ENCODE assay signal across 8 cellular contexts in genomic region chr4:184503869-184504300, GRCh38. TPM values are rescaled to one million over a fixed set of nuclear protein-coding genes. Genes with fewer than 3 reads are reported as not detected.
DNase-seq lines count a peak whose midpoint lies in the region; ATAC-seq and TF ChIP-seq lines count a peak whose summit lies in the region.
"Had no signal": no experiment of that assay in that cellular context is flagged by ENCODE, and none has a peak within 500 bp of the region (broad histone marks: within the 10 kb centered on the region; RNA-seq: fewer than 3 reads in every experiment).

No MANE protein-coding gene starts in this region.

- TF ChIP-seq CTCF in osteocyte (IDR thresholded peaks at IDR 0.05) (no peak), ascending aorta (IDR thresholded peaks at IDR 0.05) (no peak)

- H3K9me3 Mint-ChIP-seq in osteocyte (ENCODE audit: unreplicated experiment): no peaks in the 10 kb centered on the region

- H3K4me3 ChIP-seq in ascending aorta: no peak overlapping the region

- peaks cover 2% of the 10 kb centered on the region for H3K4me1 Mint-ChIP-seq in osteocyte (ENCODE audit: unreplicated experiment)

- H3K4me3 Mint-ChIP-seq in osteocyte (ENCODE audit: unreplicated experiment): no peak overlapping the region

- no peaks in the 10 kb centered on the region for H3K27me3 ChIP-seq in ascending aorta

- intact Hi-C loops in ascending aorta (cut with DNase I): no loop called here

- H3K27ac ChIP-seq in ascending aorta: no peak overlapping the region

- DNase-seq in GM03348 (ENCODE audit: low spot score): peak; percentile 70
- DNase-seq in NCI-H510A (lab: John Stamatoyannopoulos, UW): peak; percentile 34
- peak; percentile 26 for DNase-seq in amniotic epithelial cell (ENCODE audit: low read depth)
- peak; percentile 15 for DNase-seq in osteocyte (ENCODE audit: extremely low spot score, unreplicated experiment)
- DNase-seq in SIG-M5 (lab: John Stamatoyannopoulos, UW): no peak
- DNase-seq in ascending aorta (ENCODE audit: low spot score in 2 of 2): no peak
- DNase-seq: mesendoderm had no signal

- H3K27ac Mint-ChIP-seq in osteocyte (ENCODE audit: unreplicated experiment): no peak overlapping the region

- no peaks in the 10 kb centered on the region for H3K4me1 ChIP-seq in ascending aorta

- H3K27me3 Mint-ChIP-seq in osteocyte (ENCODE audit: unreplicated experiment): no peaks in the 10 kb centered on the region

- no peak for ATAC-seq in GM21723 (IDR thresholded peaks at IDR 0.05; ENCODE audit: unreplicated experiment)

- H3K9me3 ChIP-seq in ascending aorta: peaks cover 0 to 3% of the 10 kb centered on the region in 2 donors

- no peaks in the 10 kb centered on the region for H3K36me3 Mint-ChIP-seq in osteocyte (ENCODE audit: unreplicated experiment)

- no peaks in the 10 kb centered on the region for H3K36me3 ChIP-seq in ascending aorta

RNA-seq across cellular contexts. Expression of gene IRF2, which starts 29.5 kb away (rescaled TPM):
- total RNA-seq in osteocyte (21.8 and 26.6 TPM in 2 replicates), ascending aorta (39.6 TPM)

Comparison
In these comparisons a context has a peak if more than half of its experiments do, and no peak if none do; other contexts are left out.
1. DNase-seq: peak in GM03348 (single experiment), NCI-H510A (single experiment), amniotic epithelial cell (single experiment) and osteocyte (single experiment); none in SIG-M5 (single experiment) and ascending aorta (0 of 2).